In the genomic region with DNA sequence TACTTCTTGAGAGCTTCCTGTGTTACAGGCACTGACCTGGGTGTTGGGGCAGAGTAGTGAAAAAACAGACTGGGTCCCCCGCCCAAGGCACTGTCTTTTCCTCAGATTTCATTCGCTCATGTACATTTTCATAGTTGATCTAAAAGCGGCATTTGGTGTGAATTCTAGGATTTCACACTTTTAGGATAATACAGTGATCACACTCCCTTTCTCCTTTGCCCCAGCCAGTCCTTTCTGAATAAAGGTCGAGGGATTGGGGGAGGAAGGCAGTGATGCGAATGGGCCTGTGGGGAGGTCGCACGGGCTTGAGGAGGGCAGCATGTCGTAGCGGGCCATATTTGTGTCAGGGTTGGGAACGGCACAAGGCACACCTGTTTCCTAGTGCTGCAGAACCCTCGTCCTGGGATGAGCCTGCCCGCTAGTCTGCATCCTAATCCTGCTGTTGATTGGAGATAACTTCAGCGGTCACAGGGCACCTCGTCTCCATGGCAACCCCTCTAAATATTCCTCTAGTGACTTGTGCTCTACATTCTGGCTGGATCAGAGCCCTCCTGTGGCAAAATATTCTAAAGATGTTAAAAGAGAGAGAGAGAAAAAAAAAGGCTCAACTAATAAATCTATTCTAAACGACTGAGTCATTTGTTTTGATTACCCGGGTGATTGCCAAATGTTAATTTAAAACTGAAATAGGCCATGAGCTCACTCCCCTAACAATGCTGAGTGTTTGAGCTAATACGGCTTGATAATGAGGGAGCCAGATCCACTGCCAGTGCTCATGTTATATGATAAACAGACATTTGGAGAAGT, we compare ENCODE assay signal across 1 cellular context.
TF ChIP-seq lines count a peak whose summit lies in the region.

No MANE protein-coding gene starts in this region.

TF ChIP-seq in GM23338, 12 proteins besides CTCF, POLR2A, EP300 and RAD21 (continued from another document):
- TF ChIP-seq, protein P1, sequence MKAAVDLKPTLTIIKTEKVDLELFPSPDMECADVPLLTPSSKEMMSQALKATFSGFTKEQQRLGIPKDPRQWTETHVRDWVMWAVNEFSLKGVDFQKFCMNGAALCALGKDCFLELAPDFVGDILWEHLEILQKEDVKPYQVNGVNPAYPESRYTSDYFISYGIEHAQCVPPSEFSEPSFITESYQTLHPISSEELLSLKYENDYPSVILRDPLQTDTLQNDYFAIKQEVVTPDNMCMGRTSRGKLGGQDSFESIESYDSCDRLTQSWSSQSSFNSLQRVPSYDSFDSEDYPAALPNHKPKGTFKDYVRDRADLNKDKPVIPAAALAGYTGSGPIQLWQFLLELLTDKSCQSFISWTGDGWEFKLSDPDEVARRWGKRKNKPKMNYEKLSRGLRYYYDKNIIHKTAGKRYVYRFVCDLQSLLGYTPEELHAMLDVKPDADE (IDR thresholded peaks at IDR 0.05): no peak
- TF ChIP-seq ZNF331 (CRISPR knock-in tag; IDR thresholded peaks at IDR 0.05; ENCODE audit: low read depth): no peak
